Comparison of ENCODE assay signal across 8 cellular contexts in genomic region chr2:127083819-127084503, GRCh38. TPM values are rescaled to one million over a fixed set of nuclear protein-coding genes. Genes with fewer than 3 reads are reported as not detected.
DNase-seq lines count a peak whose midpoint lies in the region; ATAC-seq lines count a peak whose summit lies in the region.

No MANE protein-coding gene starts in this region.

- DNase-seq in GM04503 (ENCODE audit: low read depth) (peak; percentile 86), right cardiac atrium (peak; percentile 85 to 93 (median 86)), NK-92 (lab: John Stamatoyannopoulos, UW; ENCODE audit: unreplicated experiment) (no peak), NCI-H1048 (lab: John Stamatoyannopoulos, UW) (no peak), SIG-M5 treated with dmso at 0.1 percent for 504 hours (lab: John Stamatoyannopoulos, UW; ENCODE audit: unreplicated experiment) (no peak), OCI-M2 (lab: John Stamatoyannopoulos, UW; ENCODE audit: unreplicated experiment) (no peak)
- no peak for DNase-seq in activated naive CD8-positive, alpha-beta T cell treated with anti-CD3 and anti-CD28 coated beads, Interleukin-2, amount 10 ng/mL, durations not matched to agents 7 days and 5 days

- H3K36me3 Mint-ChIP-seq in activated naive CD8-positive, alpha-beta T cell treated with anti-CD3 and anti-CD28 coated beads, Interleukin-2, amount 10 ng/mL, durations not matched to agents 7 days and 5 days: peaks cover 3% of the 10 kb centered on the region

- intact Hi-C loops in right cardiac atrium (cut with DNase I): no loop called here

- H3K9ac ChIP-seq in skeletal muscle satellite cell (ENCODE audit: low read depth, low read length): peak overlapping the region; percentile 76

- H3K27me3 Mint-ChIP-seq in activated naive CD8-positive, alpha-beta T cell treated with anti-CD3 and anti-CD28 coated beads, Interleukin-2, amount 10 ng/mL, durations not matched to agents 7 days and 5 days: no peaks in the 10 kb centered on the region

- POLR2A ChIA-PET in activated naive CD8-positive, alpha-beta T cell treated with anti-CD3 and anti-CD28 coated beads, Interleukin-2, amount 10 ng/mL, durations not matched to agents 7 days and 5 days (lab: Charles Lee): interaction anchor here (0.6 to 2.3 kb wide), 11 partner anchors 9 to 426 kb away, joined by 3 to 14 read pairs (median 5); partner anchors contain the start of genes BIN1 and ERCC3

- peaks cover 60% of the 10 kb centered on the region for H3K4me1 Mint-ChIP-seq in activated naive CD8-positive, alpha-beta T cell treated with anti-CD3 and anti-CD28 coated beads, Interleukin-2, amount 10 ng/mL, durations not matched to agents 7 days and 5 days

- no peak for ATAC-seq in activated naive CD8-positive, alpha-beta T cell treated with anti-CD3 and anti-CD28 coated beads, Interleukin-2, amount 10 ng/mL, durations not matched to agents 7 days and 5 days (ENCODE audit: low read depth)
- ATAC-seq in right cardiac atrium: peak; percentile 39 to 67

- H3K27me3 ChIP-seq in right cardiac atrium (ENCODE audit: control insufficient read depth, insufficient read depth): no peaks in the 10 kb centered on the region
- no peaks in the 10 kb centered on the region for H3K27me3 ChIP-seq in skeletal muscle satellite cell (ENCODE audit: control insufficient read depth, insufficient read depth, low read length)

- peak overlapping the region; percentile 74 for H3K4me2 ChIP-seq in skeletal muscle satellite cell (ENCODE audit: low read length)

- peaks cover 4% of the 10 kb centered on the region for H3K4me1 ChIP-seq in right cardiac atrium (ENCODE audit: control insufficient read depth, insufficient read depth, low read length)
- peaks cover 94% of the 10 kb centered on the region for H3K4me1 ChIP-seq in skeletal muscle satellite cell (ENCODE audit: control insufficient read depth, insufficient read depth, low read length)

- peak overlapping the region; percentile 44 for H3K27ac ChIP-seq in right cardiac atrium (ENCODE audit: low read length)

- H3K4me3 Mint-ChIP-seq in activated naive CD8-positive, alpha-beta T cell treated with anti-CD3 and anti-CD28 coated beads, Interleukin-2, amount 10 ng/mL, durations not matched to agents 7 days and 5 days: peak overlapping the region; percentile 65

- H3K9me3 ChIP-seq in right cardiac atrium (ENCODE audit: control insufficient read depth, low read length) (no peaks in the 10 kb centered on the region), skeletal muscle satellite cell (replicated peaks; ENCODE audit: low read length) (no peaks in the 10 kb centered on the region)

- H3K36me3 ChIP-seq in skeletal muscle satellite cell (ENCODE audit: insufficient read depth, low read length): peaks cover 19% of the 10 kb centered on the region

- peak overlapping the region; percentile 99 for H3K27ac Mint-ChIP-seq in activated naive CD8-positive, alpha-beta T cell treated with anti-CD3 and anti-CD28 coated beads, Interleukin-2, amount 10 ng/mL, durations not matched to agents 7 days and 5 days

- H3K4me3 ChIP-seq in right cardiac atrium (ENCODE audit: low read length) (no peak overlapping the region), skeletal muscle satellite cell (ENCODE audit: low read length) (peak overlapping the region; percentile 56)

- H3K9me3 Mint-ChIP-seq in activated naive CD8-positive, alpha-beta T cell treated with anti-CD3 and anti-CD28 coated beads, Interleukin-2, amount 10 ng/mL, durations not matched to agents 7 days and 5 days: no peaks in the 10 kb centered on the region

- WGBS in right cardiac atrium: 53% methylated on average over 21 of the region's 21 CpGs

RNA-seq across cellular contexts. Expression of gene BIN1, which starts 23.0 kb away (rescaled TPM):
- 100 to 1,000 TPM; 160 to 161 TPM for total RNA-seq in activated naive CD8-positive, alpha-beta T cell treated with anti-CD3 and anti-CD28 coated beads, Interleukin-2, amount 10 ng/mL, durations not matched to agents 7 days and 5 days
- total RNA-seq in right cardiac atrium: 10 to 100 TPM in 3 of 4 donors, 1 to 10 TPM in 1; 6.6 to 12.0 (median 10.4) TPM
- 5.9 TPM for polyA plus RNA-seq in right cardiac atrium
- 103 and 112 TPM in 2 replicates for total RNA-seq in skeletal muscle satellite cell (2012; rRNA removed)

Comparison
In these comparisons a context has a peak if more than half of its experiments do, and no peak if none do; other contexts are left out.
1. DNase-seq: peak in GM04503 (single experiment) and right cardiac atrium (3 of 3); none in activated naive CD8-positive, alpha-beta T cell treated with anti-CD3 and anti-CD28 coated beads, Interleukin-2, amount 10 ng/mL, durations not matched to agents 7 days and 5 days (single experiment), NK-92 (single experiment), NCI-H1048 (single experiment), SIG-M5 treated with dmso at 0.1 percent for 504 hours (single experiment) and OCI-M2 (single experiment).
2. RNA of gene BIN1, which starts 23.0 kb away (total RNA-seq): 160 to 161 TPM in activated naive CD8-positive, alpha-beta T cell treated with anti-CD3 and anti-CD28 coated beads, Interleukin-2, amount 10 ng/mL, durations not matched to agents 7 days and 5 days; 6.6 to 12.0 TPM in right cardiac atrium; every median in the first group is over 10 times any median in the second.